Comparison of ENCODE assay signal across 28 cellular contexts in the genomic region with DNA sequence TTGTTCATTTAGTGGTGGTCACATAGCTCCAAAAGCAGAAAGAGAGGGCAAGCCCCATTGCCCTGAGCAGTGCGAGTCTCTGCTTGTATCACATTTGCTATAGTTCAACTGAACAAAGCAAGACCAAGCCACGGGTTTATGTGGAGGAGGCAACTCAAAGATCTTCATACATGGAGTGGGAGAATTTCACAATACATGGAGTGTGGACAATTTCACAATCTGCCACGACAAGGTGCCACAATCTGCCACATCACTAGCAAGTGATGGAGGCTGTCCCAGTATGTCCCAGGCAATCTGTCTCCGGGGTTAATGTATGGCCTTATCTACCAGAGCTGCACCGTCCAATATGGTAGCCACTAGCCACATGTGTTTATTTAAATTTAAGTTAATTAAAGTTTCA.
"Had no signal": no experiment of that assay in that cellular context is flagged by ENCODE, and none has a peak within 500 bp of the region (broad histone marks: within the 10 kb centered on the region; RNA-seq: fewer than 3 reads in every experiment).

No MANE protein-coding gene starts in this region.

- H3K4me1 ChIP-seq: left lung, lower lobe of right lung, parathyroid adenoma, sigmoid colon, spleen, suprapubic skin, tibial artery, uterus had no signal

- H3K27me3 ChIP-seq: left lung, sigmoid colon, spleen, suprapubic skin, tibial artery, uterus had no signal

- H3K4me3 Mint-ChIP-seq: immature natural killer cell; naive thymus-derived CD8-positive, alpha-beta T cell; nephron; neural crest cell; stimulated activated effector memory CD8-positive, alpha-beta T cell treated with anti-CD3 and anti-CD28 coated beads, Interleukin-12 subunit alpha, Interleukin-12 subunit beta, amount 100 ng/mL, for 72 hours; stimulated activated naive CD8-positive, alpha-beta T cell treated with anti-CD3 and anti-CD28 coated beads, Interleukin-15, Interleukin-2, amounts not matched to agents 100 ng/mL and 50 ng/mL, for 24 hours; type B pancreatic cell had no signal

- H3K9ac ChIP-seq: parathyroid adenoma had no signal

- H3K27ac Mint-ChIP-seq: immature natural killer cell; naive thymus-derived CD8-positive, alpha-beta T cell; nephron; progenitor cell of endocrine pancreas; stimulated activated effector memory CD8-positive, alpha-beta T cell treated with anti-CD3 and anti-CD28 coated beads, Interleukin-12 subunit alpha, Interleukin-12 subunit beta, amount 100 ng/mL, for 72 hours; stimulated activated naive CD8-positive, alpha-beta T cell treated with anti-CD3 and anti-CD28 coated beads, Interleukin-15, Interleukin-2, amounts not matched to agents 100 ng/mL and 50 ng/mL, for 24 hours; type B pancreatic cell had no signal

- H3K27me3 Mint-ChIP-seq: naive thymus-derived CD8-positive, alpha-beta T cell; progenitor cell of endocrine pancreas; stimulated activated naive CD8-positive, alpha-beta T cell treated with anti-CD3 and anti-CD28 coated beads, Interleukin-15, Interleukin-2, amounts not matched to agents 100 ng/mL and 50 ng/mL, for 24 hours; type B pancreatic cell had no signal

- H3K4me3 ChIP-seq: left lung, lower lobe of right lung, sigmoid colon, spleen, suprapubic skin, thoracic aorta, tibial artery, uterus had no signal

- DNase-seq: hypothalamus; immature natural killer cell; kidney; left colon; left lung; lower lobe of right lung; mammary epithelial cell; mesenchymal stem cell; naive thymus-derived CD8-positive, alpha-beta T cell; nucleus accumbens; retina; right cardiac atrium; sigmoid colon; small intestine; spleen; stimulated activated CD4-positive, alpha-beta T cell treated with anti-CD3 and anti-CD28 coated beads, Interleukin-4, amount 100 ng/mL, for 24 hours; stimulated activated naive CD4-positive, alpha-beta T cell; tibial artery; uterus had no signal

- H2AFZ ChIP-seq: parathyroid adenoma had no signal

- ATAC-seq: left colon; left lung; lower lobe of right lung; naive thymus-derived CD8-positive, alpha-beta T cell; right cardiac atrium; stimulated activated effector memory CD8-positive, alpha-beta T cell treated with anti-CD3 and anti-CD28 coated beads, Interleukin-12 subunit alpha, Interleukin-12 subunit beta, amount 100 ng/mL, for 72 hours had no signal

- H3K79me2 ChIP-seq: parathyroid adenoma had no signal

- H3K36me3 ChIP-seq: left lung, lower lobe of right lung, sigmoid colon, spleen, suprapubic skin, thoracic aorta, tibial artery, uterus had no signal

- H3K36me3 Mint-ChIP-seq: stimulated activated effector memory CD8-positive, alpha-beta T cell treated with anti-CD3 and anti-CD28 coated beads, Interleukin-12 subunit alpha, Interleukin-12 subunit beta, amount 100 ng/mL, for 72 hours; type B pancreatic cell had no signal

- H3K27ac ChIP-seq: left lung, lower lobe of right lung, parathyroid adenoma, sigmoid colon, spleen, suprapubic skin, thoracic aorta, tibial artery, uterus had no signal

- H3K4me1 Mint-ChIP-seq: immature natural killer cell; nephron; neural crest cell; stimulated activated effector memory CD8-positive, alpha-beta T cell treated with anti-CD3 and anti-CD28 coated beads, Interleukin-12 subunit alpha, Interleukin-12 subunit beta, amount 100 ng/mL, for 72 hours had no signal
